In the genomic region with DNA sequence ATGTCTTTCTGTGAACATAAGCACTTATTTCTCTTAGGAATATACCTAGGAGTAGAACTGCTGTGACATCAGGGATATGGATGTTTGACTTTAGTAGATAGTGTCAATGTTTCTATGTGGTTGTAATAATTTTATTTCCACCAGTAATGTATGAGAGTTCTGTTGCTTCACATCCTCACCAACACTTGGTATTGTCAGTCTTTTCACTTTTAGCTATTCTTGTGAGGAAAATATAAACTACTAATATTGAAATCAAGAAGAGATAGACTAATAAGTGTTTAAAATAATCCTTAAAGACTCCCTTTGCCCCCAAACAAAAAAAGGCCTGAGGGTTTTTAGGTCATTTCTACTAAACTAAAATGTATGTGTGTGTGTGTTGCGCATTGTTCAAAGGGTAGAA, we compare ENCODE assay signal across 7 cellular contexts.
"Had no signal": no experiment of that assay in that cellular context is flagged by ENCODE, and none has a peak within 500 bp of the region (broad histone marks: within the 10 kb centered on the region; RNA-seq: fewer than 3 reads in every experiment).

No MANE protein-coding gene starts in this region.

- H3K36me3 Mint-ChIP-seq: IgD-negative memory B cell had no signal

- H3K27ac ChIP-seq: HL-60 had no signal

- ATAC-seq: HepG2, K562 had no signal

- H3K4me3 ChIP-seq: K562 had no signal

- H3K27ac Mint-ChIP-seq: IgD-negative memory B cell had no signal

- DNase-seq: IMR-90, KBM-7, KG1 had no signal

- H3K27me3 Mint-ChIP-seq: IgD-negative memory B cell had no signal
